In genomic region chr17:47278561-47278960, GRCh38 we compare ENCODE assay signal across 9 cellular contexts. TPM values are rescaled to one million over a fixed set of nuclear protein-coding genes. Genes with fewer than 3 reads are reported as not detected.
A peak's percentile ranks its signal among the peaks of the same experiment; 100 is the strongest.
DNase-seq lines count a peak whose midpoint lies in the region; ATAC-seq, FAIRE-seq and TF ChIP-seq lines count a peak whose summit lies in the region.
"Had no signal": no experiment of that assay in that cellular context is flagged by ENCODE, and none has a peak within 500 bp of the region (broad histone marks: within the 10 kb centered on the region; RNA-seq: fewer than 3 reads in every experiment).

No MANE protein-coding gene starts in this region.

- no TSS peak for BruUV-seq in GM12878 (replicated peaks; lab: Mats Ljungman, UMichigan)

- H3K79me2 ChIP-seq in GM12878 (ENCODE audit: control insufficient read depth, insufficient read depth, low read length) = no peaks in the 10 kb centered on the region

- H3K4me1 Mint-ChIP-seq in memory B cell = peaks cover 43% of the 10 kb centered on the region
- peaks cover 6% of the 10 kb centered on the region for H3K4me1 Mint-ChIP-seq in activated T-helper 2 cell treated with anti-CD3 and anti-CD28 coated beads, Interferon-gamma antibody, Interleukin-2, Interleukin-4, amounts not matched to agents 10 μg/mL and 5 μg/mL and 100 μg/mL, durations not matched to agents 14 hours and 24 hours and 36 hours (ENCODE audit: low read depth)

- SMC1A ChIA-PET in GM12878 (lab: Charles Lee; ENCODE audit: uncharacterized antibody, unreplicated experiment) = interaction anchor here (0.8 to 3.9 kb wide), 14 partner anchors 9 to 105 kb away, joined by 3 to 38 read pairs (median 4); partner anchors contain the start of genes EFCAB13 and ITGB3

- H4K20me1 ChIP-seq in GM12878 (ENCODE audit: control insufficient read depth, insufficient read depth) = no peaks in the 10 kb centered on the region

- in situ Hi-C loops in GM12878 (cut with MboI) = no loop called here

- H3K4me1 ChIP-seq in GM12878 (ENCODE audit: control insufficient read depth, insufficient read depth, low read length) (peaks cover 40% of the 10 kb centered on the region), thyroid gland (peaks cover 82 to 90% of the 10 kb centered on the region in 2 donors)

- peak overlapping the region; percentile 49 for H2AFZ ChIP-seq in GM12878 (ENCODE audit: control insufficient read depth, low read depth, low read length)

- no peak for TF ChIP-seq POLR2A in GM12878 (IDR thresholded peaks at IDR 0.05; ENCODE audit: low read depth, low read length)
- no peak for TF ChIP-seq POLR2A in thyroid gland (IDR thresholded peaks at IDR 0.05)

- RAD21 ChIA-PET in GM12878 (lab: Charles Lee; ENCODE audit: unreplicated experiment) = interaction anchor here (0.7 to 7.1 kb wide), 9 partner anchors 8 to 71 kb away, joined by 3 to 43 read pairs (median 6); no protein-coding TSS in a partner anchor

- H3K9ac ChIP-seq in GM12878 (ENCODE audit: control insufficient read depth, insufficient read depth, low read length) = peak overlapping the region; percentile 44; the same call in 1 of the 2 replicates

- H3K27ac ChIP-seq in GM12878 (ENCODE audit: control insufficient read depth, insufficient read depth) (peak overlapping the region; percentile 79), thyroid gland (peak overlapping the region; percentile 99)

- WGBS in GM12878 (ENCODE audit: insufficient coverage, insufficient replicate concordance, low lambda C conversion rate, missing lambda C conversion rate) = 20% methylated on average over 4 of the region's 4 CpGs
- 71 to 75% methylated on average over 4 of the region's 4 CpGs for WGBS in thyroid gland, 2 donors

- no peak for DNase-seq in GM12878 (ENCODE audit: low read depth, low spot score)
- DNase-seq in memory B cell (ENCODE audit: low spot score in 2 of 2) = no peak
- no peak for DNase-seq in thyroid gland
- no peak for DNase-seq in activated T-helper 2 cell treated with anti-CD3 and anti-CD28 coated beads, Interferon-gamma antibody, Interleukin-2, Interleukin-4, amounts not matched to agents 10 μg/mL and 5 μg/mL and 100 μg/mL, durations not matched to agents 14 hours and 24 hours and 36 hours (ENCODE audit: low spot score)
- no peak for DNase-seq in medulla oblongata (ENCODE audit: extremely low spot score)
- DNase-seq in stimulated activated naive CD4-positive, alpha-beta T cell treated with Interleukin-2 at 50 U/mL for 16 hours (lab: John Stamatoyannopoulos, UW) = no peak
- DNase-seq: pancreas, T-helper 17 cell had no signal

- intact Hi-C loops in GM12878 (cut with micrococcal nuclease; ENCODE audit: unreplicated experiment) = loop anchor here (2.0 kb wide), 2 partner anchors 22 to 48 kb away; no protein-coding TSS in a partner anchor
- intact Hi-C loops in thyroid gland (cut with DNase I) = no loop called here
- intact Hi-C loops in activated T-helper 2 cell treated with anti-CD3 and anti-CD28 coated beads, Interferon-gamma antibody, Interleukin-2, Interleukin-4, amounts not matched to agents 10 μg/mL and 5 μg/mL and 100 μg/mL, durations not matched to agents 14 hours and 24 hours and 36 hours (cut with micrococcal nuclease) = no loop called here

- H3K27me3 Mint-ChIP-seq in memory B cell = no peaks in the 10 kb centered on the region
- H3K27me3 Mint-ChIP-seq in activated T-helper 2 cell treated with anti-CD3 and anti-CD28 coated beads, Interferon-gamma antibody, Interleukin-2, Interleukin-4, amounts not matched to agents 10 μg/mL and 5 μg/mL and 100 μg/mL, durations not matched to agents 14 hours and 24 hours and 36 hours (ENCODE audit: low read depth) = peaks cover 5% of the 10 kb centered on the region

- TF ChIP-seq CTCF in GM12878 (IDR thresholded peaks at IDR 0.05 in 2 of 3, conservative IDR thresholded peaks at IDR 0.05 in 1 of 3; ENCODE audit: control insufficient read depth in 2 of 3, extremely low read depth in 1 of 3, insufficient read depth in 1 of 3, low read depth in 3 of 3, low read length in 3 of 3) (no peak), thyroid gland (IDR thresholded peaks at IDR 0.05) (no peak)

- H3K36me3 ChIP-seq in GM12878 (ENCODE audit: control insufficient read depth in 2 of 2, insufficient read depth in 2 of 2, low read length in 1 of 2) (no peaks in the 10 kb centered on the region; a peak in 1 of 4 replicates), thyroid gland (no peaks in the 10 kb centered on the region)
- H3K36me3 ChIP-seq: pancreas had no signal

- ATAC-seq in HG03571 (IDR thresholded peaks at IDR 0.05; ENCODE audit: unreplicated experiment) (peak; percentile 7), GM12878 (peak; percentile 44), memory B cell (ENCODE audit: low read depth) (no peak)

- FAIRE-seq in GM12878 (lab: Jason Lieb, UNC) = no peak

- peak overlapping the region; percentile 43 for H3K4me3 Mint-ChIP-seq in memory B cell
- no peak overlapping the region for H3K4me3 Mint-ChIP-seq in activated T-helper 2 cell treated with anti-CD3 and anti-CD28 coated beads, Interferon-gamma antibody, Interleukin-2, Interleukin-4, amounts not matched to agents 10 μg/mL and 5 μg/mL and 100 μg/mL, durations not matched to agents 14 hours and 24 hours and 36 hours (ENCODE audit: low read depth)
- H3K4me3 Mint-ChIP-seq: T-helper 17 cell had no signal

- H3K27ac Mint-ChIP-seq in memory B cell = peak overlapping the region; percentile 92
- H3K27ac Mint-ChIP-seq in activated T-helper 2 cell treated with anti-CD3 and anti-CD28 coated beads, Interferon-gamma antibody, Interleukin-2, Interleukin-4, amounts not matched to agents 10 μg/mL and 5 μg/mL and 100 μg/mL, durations not matched to agents 14 hours and 24 hours and 36 hours = no peak overlapping the region
- H3K27ac Mint-ChIP-seq: T-helper 17 cell had no signal

- no peak for TF ChIP-seq EP300 in GM12878 (IDR thresholded peaks at IDR 0.05; ENCODE audit: borderline replicate concordance in 1 of 2, control insufficient read depth in 1 of 2, low read depth in 2 of 2, low read length in 2 of 2)

- POLR2A ChIA-PET in GM12878 (lab: Charles Lee) = interaction anchor here (0.6 to 2.3 kb wide), 10 partner anchors 9 to 89 kb away, joined by 3 to 16 read pairs (median 6); partner anchors contain the start of gene CDC27

- no peaks in the 10 kb centered on the region for H3K36me3 Mint-ChIP-seq in memory B cell
- H3K36me3 Mint-ChIP-seq in activated T-helper 2 cell treated with anti-CD3 and anti-CD28 coated beads, Interferon-gamma antibody, Interleukin-2, Interleukin-4, amounts not matched to agents 10 μg/mL and 5 μg/mL and 100 μg/mL, durations not matched to agents 14 hours and 24 hours and 36 hours (ENCODE audit: low read depth) = no peaks in the 10 kb centered on the region

- H3K9me3 ChIP-seq in GM12878 (replicated peaks; ENCODE audit: control insufficient read depth, insufficient read depth, low read length) (no peaks in the 10 kb centered on the region; the same call in 2 of the 3 replicates), thyroid gland (no peaks in the 10 kb centered on the region)
- H3K9me3 ChIP-seq: pancreas had no signal

- H3K4me3 ChIP-seq in GM12878 (peak overlapping the region; percentile 57), thyroid gland (replicated peaks in 1 of 3) (no peak overlapping the region)
- H3K4me3 ChIP-seq: pancreas had no signal

- H3K27me3 ChIP-seq in GM12878 (replicated peaks in 1 of 2; ENCODE audit: control insufficient read depth in 2 of 2, insufficient read depth in 2 of 2, low read length in 1 of 2) (no peaks in the 10 kb centered on the region), thyroid gland (no peaks in the 10 kb centered on the region)
- H3K27me3 ChIP-seq: pancreas had no signal

- no peak for TF ChIP-seq RAD21 in GM12878 (IDR thresholded peaks at IDR 0.05; ENCODE audit: insufficient read depth, low read depth, low read length)

- CTCF ChIA-PET in GM12878 (lab: Yijun Ruan, JAX) = interaction anchor here (0.8 to 3.3 kb wide), 8 partner anchors 8 to 49 kb away, joined by 3 to 15 read pairs (median 4); no protein-coding TSS in a partner anchor

- peak overlapping the region; percentile 76 for H3K4me2 ChIP-seq in GM12878 (ENCODE audit: control insufficient read depth, insufficient read depth)

- no peaks in the 10 kb centered on the region for H3K9me3 Mint-ChIP-seq in memory B cell
- H3K9me3 Mint-ChIP-seq in activated T-helper 2 cell treated with anti-CD3 and anti-CD28 coated beads, Interferon-gamma antibody, Interleukin-2, Interleukin-4, amounts not matched to agents 10 μg/mL and 5 μg/mL and 100 μg/mL, durations not matched to agents 14 hours and 24 hours and 36 hours = no peaks in the 10 kb centered on the region

RNA-seq across cellular contexts. Expression of gene ITGB3, which starts 24.9 kb away (rescaled TPM):
- 40.8 and 47.7 TPM in 2 replicates for total RNA-seq in GM12878 (2013; cell fraction: nucleolus; rRNA removed)
- total RNA-seq in GM12878 (2014; rRNA removed) = 16.2 and 17.7 TPM in 2 replicates
- 14.8 and 15.4 TPM in 2 replicates for total RNA-seq in GM12878 (2014; rRNA removed; fragmentation: Illumina TruSeq; extraction: Trizol)
- 22.8 and 22.9 TPM in 2 replicates for total RNA-seq in GM12878 (2021)
- polyA plus RNA-seq in GM12878 (2011; ENCODE audit: low read depth) = 1.4 TPM
- 7.9 and 12.0 TPM in 2 replicates for polyA plus RNA-seq in GM12878 (2011; rRNA removed)
- 11.2 and 12.0 TPM in 2 replicates for polyA plus RNA-seq in GM12878 (2011; cell fraction: cytosol; rRNA removed)
- polyA plus RNA-seq in GM12878 (2011; cell fraction: nucleus; rRNA removed) = 10.9 and 12.4 TPM in 2 replicates
- 1.7 and 2.1 TPM in 2 replicates for polyA plus RNA-seq in GM12878 (2012)
- polyA plus RNA-seq in GM12878 (2014; fragmentation: Illumina TruSeq; extraction: Trizol) = 17.0 and 17.3 TPM in 2 replicates
- polyA plus RNA-seq in GM12878 (2014; fragmentation: Nextera tagmentation; extraction: Ambion mirVana) = 1 to 10 TPM in 1 of 2 experiments, under 1 TPM in 1; 0.69 to 1.4 TPM
- polyA plus RNA-seq in GM12878 (2014; rRNA removed) = 15.2 and 15.6 TPM in 2 replicates
- polyA plus RNA-seq in GM12878 (2016; fragmentation: Nextera tagmentation; extraction: Ambion mirVana) = 10 to 100 TPM; 10.6 to 12.3 TPM
- polyA minus RNA-seq in GM12878 (2011; rRNA and poly(A)+ RNA removed) = 28.0 and 30.9 TPM in 2 replicates
- 4.4 and 5.1 TPM in 2 replicates for polyA minus RNA-seq in GM12878 (2011; cell fraction: cytosol; rRNA and poly(A)+ RNA removed)
- polyA minus RNA-seq in GM12878 (2011; cell fraction: nucleus; rRNA and poly(A)+ RNA removed) = 8.7 and 10.0 TPM in 2 replicates
- 100 to 1,000 TPM; 102 to 260 (median 149) TPM for total RNA-seq in thyroid gland
- total RNA-seq in activated T-helper 2 cell treated with anti-CD3 and anti-CD28 coated beads, Interferon-gamma antibody, Interleukin-2, Interleukin-4, amounts not matched to agents 10 μg/mL and 5 μg/mL and 100 μg/mL, durations not matched to agents 14 hours and 24 hours and 36 hours = not detected in 2 replicates

RNA-seq across cellular contexts. Expression of gene EFCAB13, which starts 45.2 kb away (rescaled TPM):
- 56.3 and 63.3 TPM in 2 replicates for total RNA-seq in GM12878 (2013; cell fraction: nucleolus; rRNA removed)
- total RNA-seq in GM12878 (2014; rRNA removed) (4.5 and 8.3 TPM in 2 replicates), GM12878 (2014; rRNA removed; fragmentation: Illumina TruSeq; extraction: Trizol) (7.3 and 8.7 TPM in 2 replicates), GM12878 (2021) (6.6 and 6.8 TPM in 2 replicates), thyroid gland (10 to 100 TPM; 26.5 to 94.1 (median 48.1) TPM)
- polyA plus RNA-seq in GM12878 (2011; ENCODE audit: low read depth) = 1.1 TPM
- polyA plus RNA-seq in GM12878 (2011; rRNA removed) (2.3 and 4.2 TPM in 2 replicates), GM12878 (2014; fragmentation: Illumina TruSeq; extraction: Trizol) (4.3 and 5.5 TPM in 2 replicates), GM12878 (2014; fragmentation: Nextera tagmentation; extraction: Ambion mirVana) (1 to 10 TPM in 1 of 2 experiments, under 1 TPM in 1; 0.90 to 1.9 TPM), GM12878 (2014; rRNA removed) (2.7 and 5.6 TPM in 2 replicates), GM12878 (2016; fragmentation: Nextera tagmentation; extraction: Ambion mirVana) (1 to 10 TPM; 5.7 to 7.8 TPM)
- 0.45 and 0.52 TPM in 2 replicates for polyA plus RNA-seq in GM12878 (2011; cell fraction: cytosol; rRNA removed)
- 3.0 and 3.8 TPM in 2 replicates for polyA plus RNA-seq in GM12878 (2011; cell fraction: nucleus; rRNA removed)
- polyA plus RNA-seq in GM12878 (2012) = 3.3 and 3.7 TPM in 2 replicates
- 2.0 and 5.6 TPM in 2 replicates for polyA minus RNA-seq in GM12878 (2011; rRNA and poly(A)+ RNA removed)
- 0.40 and 0.94 TPM in 2 replicates for polyA minus RNA-seq in GM12878 (2011; cell fraction: cytosol; rRNA and poly(A)+ RNA removed)
- polyA minus RNA-seq in GM12878 (2011; cell fraction: nucleus; rRNA and poly(A)+ RNA removed) = 4.1 and 6.8 TPM in 2 replicates
- 1.4 and 2.7 TPM in 2 replicates for total RNA-seq in activated T-helper 2 cell treated with anti-CD3 and anti-CD28 coated beads, Interferon-gamma antibody, Interleukin-2, Interleukin-4, amounts not matched to agents 10 μg/mL and 5 μg/mL and 100 μg/mL, durations not matched to agents 14 hours and 24 hours and 36 hours

Comparison
In these comparisons a context has a peak if more than half of its experiments do, and no peak if none do; other contexts are left out.
1. RNA of gene ITGB3, which starts 24.9 kb away (total RNA-seq): 102 to 260 TPM in thyroid gland and 14.8 to 47.7 TPM in GM12878; not detected in activated T-helper 2 cell treated with anti-CD3 and anti-CD28 coated beads, Interferon-gamma antibody, Interleukin-2, Interleukin-4, amounts not matched to agents 10 μg/mL and 5 μg/mL and 100 μg/mL, durations not matched to agents 14 hours and 24 hours and 36 hours; every median in the first group is over 10 times any median in the second.